In the genomic region with DNA sequence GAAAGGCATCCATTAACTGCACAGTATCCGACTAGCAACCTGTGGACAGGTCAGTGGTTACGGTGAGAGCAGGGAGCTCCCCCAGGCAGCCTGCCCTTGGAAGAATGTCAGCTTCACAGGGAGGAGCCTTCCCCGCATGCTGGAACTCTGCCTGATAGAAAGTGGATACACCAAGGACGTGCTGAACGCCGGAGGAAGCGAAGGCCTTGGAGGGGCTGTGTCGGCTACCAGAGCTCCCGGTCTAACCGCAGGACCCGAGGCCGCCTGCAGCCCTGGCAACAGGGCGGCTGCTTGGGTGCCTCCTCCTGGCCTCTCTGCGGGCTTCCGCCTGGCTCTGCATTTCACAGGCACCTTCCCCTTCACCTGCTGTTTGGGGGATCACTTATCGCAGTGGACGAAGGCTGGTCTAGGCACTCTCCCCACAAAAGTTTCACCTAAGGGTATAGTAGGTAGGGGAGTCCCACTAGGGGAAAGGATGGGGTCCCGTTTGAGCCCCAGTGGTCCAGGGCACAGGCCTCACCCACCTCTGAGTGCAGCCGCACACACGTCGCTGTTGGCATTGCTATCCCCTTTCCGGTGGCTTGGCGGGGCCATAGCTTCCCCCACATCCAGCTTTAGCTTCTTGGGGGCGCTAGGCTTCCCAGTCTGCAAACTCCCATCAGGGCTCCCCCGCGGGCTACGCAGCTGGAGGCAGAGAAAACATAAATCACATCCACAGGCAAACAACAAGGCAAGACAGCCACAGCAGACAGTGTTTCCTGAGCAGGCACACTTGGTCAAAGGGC, we compare ENCODE assay signal across 24 cellular contexts. TPM values are rescaled to one million over a fixed set of nuclear protein-coding genes. Genes with fewer than 3 reads are reported as not detected.
"Had no signal": no experiment of that assay in that cellular context is flagged by ENCODE, and none has a peak within 500 bp of the region (broad histone marks: within the 10 kb centered on the region; RNA-seq: fewer than 3 reads in every experiment).

No MANE protein-coding gene starts in this region.

- H3K9me3 ChIP-seq: MG63, SJSA1 had no signal

- H3K27ac ChIP-seq: HL-60, SJSA1, SK-N-MC had no signal

- DNase-seq: IMR-90, Karpas-422, KG1, MG63, NCI-H1092, NCI-H1105 treated with DMSO at 0.1 percent for 48 hours, NCI-H1417 treated with DMSO at 0.1 percent for 48 hours, NCI-H146, NCI-H1694 treated with DMSO at 0.1 percent for 48 hours, NCI-H1930, NCI-H2081, NCI-H2107, NCI-H226, NCI-H446, NCI-H510A, NCI-H524 treated with DMSO at 0.1 percent for 48 hours, NCI-H69, NCI-H774, Right ventricle myocardium superior, RPMI8226, SIG-M5 had no signal

- H3K27me3 ChIP-seq: MG63, SJSA1 had no signal

- H3K4me3 ChIP-seq: MG63, SJSA1, SK-N-MC had no signal

RNA-seq across cellular contexts. Expression of gene ALOX15, which starts 32.7 kb away (rescaled TPM):
- total RNA-seq: IMR-90, Right ventricle myocardium superior, SJSA1 had no signal
- polyA plus RNA-seq: IMR-90 had no signal
